In the genomic region with DNA sequence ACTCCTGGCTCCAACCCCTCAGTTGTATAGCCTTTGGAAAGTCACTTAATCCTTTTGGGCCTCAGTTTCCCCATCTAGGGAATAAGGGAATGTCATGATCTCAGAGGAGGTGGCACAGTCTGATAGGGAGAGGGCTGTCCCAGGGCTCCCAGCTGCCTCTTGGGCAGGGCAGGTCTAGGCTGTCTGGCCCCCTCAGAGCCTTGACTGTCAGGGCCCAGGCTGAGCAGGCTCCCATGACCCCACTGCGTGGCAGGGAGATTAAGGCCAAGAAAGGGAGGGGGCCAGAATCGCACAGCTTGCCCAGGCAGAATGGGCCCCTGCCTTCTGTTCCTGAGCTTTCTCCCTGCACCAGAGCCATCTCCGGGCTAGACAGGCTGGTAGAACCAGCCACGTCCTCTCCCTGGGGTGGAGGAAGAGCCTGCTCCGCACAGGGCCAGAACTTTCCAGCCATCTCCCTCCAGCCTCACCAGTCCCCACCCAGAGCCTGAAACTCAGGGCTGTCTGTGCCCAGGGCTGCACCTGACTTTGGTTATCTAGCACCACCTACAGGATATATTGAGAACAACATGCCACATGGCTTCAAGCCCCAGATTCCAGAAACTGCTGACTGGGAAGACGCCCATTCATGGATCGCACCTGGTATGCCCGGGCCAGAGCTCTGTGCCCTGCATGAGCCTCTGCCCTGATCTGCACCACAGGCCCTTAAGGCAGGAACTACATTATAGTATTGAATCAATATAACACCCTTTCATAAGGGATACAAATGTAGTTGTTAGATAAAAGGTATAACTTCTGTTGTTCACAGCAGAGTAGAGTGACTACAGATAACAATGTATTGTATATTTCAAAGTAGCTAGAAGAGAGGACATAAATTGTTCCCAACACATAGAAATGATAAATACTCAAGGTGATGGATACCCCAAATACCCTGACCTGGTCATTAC, we compare ENCODE assay signal across 1 cellular context.
TF ChIP-seq lines count a peak whose summit lies in the region.

No MANE protein-coding gene starts in this region.

TF ChIP-seq in K562, 482 proteins besides CTCF, POLR2A, EP300 and RAD21 (continued from another document and continues in another):
- TF ChIP-seq, protein P1, sequence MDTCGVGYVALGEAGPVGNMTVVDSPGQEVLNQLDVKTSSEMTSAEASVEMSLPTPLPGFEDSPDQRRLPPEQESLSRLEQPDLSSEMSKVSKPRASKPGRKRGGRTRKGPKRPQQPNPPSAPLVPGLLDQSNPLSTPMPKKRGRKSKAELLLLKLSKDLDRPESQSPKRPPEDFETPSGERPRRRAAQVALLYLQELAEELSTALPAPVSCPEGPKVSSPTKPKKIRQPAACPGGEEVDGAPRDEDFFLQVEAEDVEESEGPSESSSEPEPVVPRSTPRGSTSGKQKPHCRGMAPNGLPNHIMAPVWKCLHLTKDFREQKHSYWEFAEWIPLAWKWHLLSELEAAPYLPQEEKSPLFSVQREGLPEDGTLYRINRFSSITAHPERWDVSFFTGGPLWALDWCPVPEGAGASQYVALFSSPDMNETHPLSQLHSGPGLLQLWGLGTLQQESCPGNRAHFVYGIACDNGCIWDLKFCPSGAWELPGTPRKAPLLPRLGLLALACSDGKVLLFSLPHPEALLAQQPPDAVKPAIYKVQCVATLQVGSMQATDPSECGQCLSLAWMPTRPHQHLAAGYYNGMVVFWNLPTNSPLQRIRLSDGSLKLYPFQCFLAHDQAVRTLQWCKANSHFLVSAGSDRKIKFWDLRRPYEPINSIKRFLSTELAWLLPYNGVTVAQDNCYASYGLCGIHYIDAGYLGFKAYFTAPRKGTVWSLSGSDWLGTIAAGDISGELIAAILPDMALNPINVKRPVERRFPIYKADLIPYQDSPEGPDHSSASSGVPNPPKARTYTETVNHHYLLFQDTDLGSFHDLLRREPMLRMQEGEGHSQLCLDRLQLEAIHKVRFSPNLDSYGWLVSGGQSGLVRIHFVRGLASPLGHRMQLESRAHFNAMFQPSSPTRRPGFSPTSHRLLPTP (IDR thresholded peaks at IDR 0.05; ENCODE audit: borderline replicate concordance, extremely low read depth, insufficient read length): no peak
- no peak for TF ChIP-seq ZNF24 (IDR thresholded peaks at IDR 0.05)
- no peak for TF ChIP-seq TCF7L2 (IDR thresholded peaks at IDR 0.05; ENCODE audit: low read depth, low read length)
- no peak for TF ChIP-seq HIVEP1 (CRISPR knock-in tag; IDR thresholded peaks at IDR 0.05)
- no peak for TF ChIP-seq ZNF644 (tag; IDR thresholded peaks at IDR 0.05; ENCODE audit: low read depth)
- no peak for TF ChIP-seq ZFP1 (CRISPR knock-in tag; IDR thresholded peaks at IDR 0.05)
- TF ChIP-seq HMGN3 (IDR thresholded peaks at IDR 0.05; ENCODE audit: borderline replicate concordance, extremely low read depth, insufficient read length, low read depth, low read length): no peak
- no peak for TF ChIP-seq JUN (IDR thresholded peaks at IDR 0.05; ENCODE audit: borderline replicate concordance, low read depth, low read length)
- TF ChIP-seq JUN (CRISPR knock-in tag; IDR thresholded peaks at IDR 0.05; ENCODE audit: borderline replicate concordance): no peak
- TF ChIP-seq HNRNPH1 (optimal IDR thresholded peaks at IDR 0.05; ENCODE audit: low read depth, low read length): no peak
- peak; percentile 94 for TF ChIP-seq C11orf30 (IDR thresholded peaks at IDR 0.05; ENCODE audit: low read depth)
- no peak for TF ChIP-seq ZFP30 (CRISPR knock-in tag; IDR thresholded peaks at IDR 0.05; ENCODE audit: borderline replicate concordance)
- TF ChIP-seq POLR2G (IDR thresholded peaks at IDR 0.05; ENCODE audit: low read depth, low read length): no peak
- TF ChIP-seq ZNF316 (IDR thresholded peaks at IDR 0.05): peak; percentile 96
- no peak for TF ChIP-seq DNMT1 (IDR thresholded peaks at IDR 0.05)
- no peak for TF ChIP-seq MBD2 (IDR thresholded peaks at IDR 0.05; ENCODE audit: borderline replicate concordance, low read depth)
- peak in 1 of 2 experiments; percentile 82; a peak in 3 of 4 replicates for TF ChIP-seq MAZ (CRISPR knock-in tag; conservative IDR thresholded peaks at IDR 0.05 in 1 of 2, IDR thresholded peaks at IDR 0.05 in 1 of 2)
- TF ChIP-seq ZNF830 (CRISPR knock-in tag; IDR thresholded peaks at IDR 0.05): no peak
- TF ChIP-seq, protein P2, sequence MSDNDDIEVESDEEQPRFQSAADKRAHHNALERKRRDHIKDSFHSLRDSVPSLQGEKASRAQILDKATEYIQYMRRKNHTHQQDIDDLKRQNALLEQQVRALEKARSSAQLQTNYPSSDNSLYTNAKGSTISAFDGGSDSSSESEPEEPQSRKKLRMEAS (CRISPR knock-in tag; IDR thresholded peaks at IDR 0.05): peak; percentile 72; the same call in 1 of the 2 replicates
- 0 out of 4 replicates have a peak, but pooled peaks have one; percentile 11 to 24 for TF ChIP-seq NRF1 (conservative IDR thresholded peaks at IDR 0.05 in 1 of 2, IDR thresholded peaks at IDR 0.05 in 1 of 2)
- TF ChIP-seq POLR2AphosphoS5 (IDR thresholded peaks at IDR 0.05; ENCODE audit: control insufficient read depth, insufficient read depth, low read depth, low read length): no peak
- TF ChIP-seq, protein P3, sequence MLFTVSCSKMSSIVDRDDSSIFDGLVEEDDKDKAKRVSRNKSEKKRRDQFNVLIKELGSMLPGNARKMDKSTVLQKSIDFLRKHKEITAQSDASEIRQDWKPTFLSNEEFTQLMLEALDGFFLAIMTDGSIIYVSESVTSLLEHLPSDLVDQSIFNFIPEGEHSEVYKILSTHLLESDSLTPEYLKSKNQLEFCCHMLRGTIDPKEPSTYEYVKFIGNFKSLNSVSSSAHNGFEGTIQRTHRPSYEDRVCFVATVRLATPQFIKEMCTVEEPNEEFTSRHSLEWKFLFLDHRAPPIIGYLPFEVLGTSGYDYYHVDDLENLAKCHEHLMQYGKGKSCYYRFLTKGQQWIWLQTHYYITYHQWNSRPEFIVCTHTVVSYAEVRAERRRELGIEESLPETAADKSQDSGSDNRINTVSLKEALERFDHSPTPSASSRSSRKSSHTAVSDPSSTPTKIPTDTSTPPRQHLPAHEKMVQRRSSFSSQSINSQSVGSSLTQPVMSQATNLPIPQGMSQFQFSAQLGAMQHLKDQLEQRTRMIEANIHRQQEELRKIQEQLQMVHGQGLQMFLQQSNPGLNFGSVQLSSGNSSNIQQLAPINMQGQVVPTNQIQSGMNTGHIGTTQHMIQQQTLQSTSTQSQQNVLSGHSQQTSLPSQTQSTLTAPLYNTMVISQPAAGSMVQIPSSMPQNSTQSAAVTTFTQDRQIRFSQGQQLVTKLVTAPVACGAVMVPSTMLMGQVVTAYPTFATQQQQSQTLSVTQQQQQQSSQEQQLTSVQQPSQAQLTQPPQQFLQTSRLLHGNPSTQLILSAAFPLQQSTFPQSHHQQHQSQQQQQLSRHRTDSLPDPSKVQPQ (CRISPR knock-in tag; IDR thresholded peaks at IDR 0.05; ENCODE audit: borderline replicate concordance): no peak
- no peak for TF ChIP-seq BRCA1 (IDR thresholded peaks at IDR 0.05)
- no peak for TF ChIP-seq BRCA1 (CRISPR knock-in tag; IDR thresholded peaks at IDR 0.05)
- TF ChIP-seq, protein P4, sequence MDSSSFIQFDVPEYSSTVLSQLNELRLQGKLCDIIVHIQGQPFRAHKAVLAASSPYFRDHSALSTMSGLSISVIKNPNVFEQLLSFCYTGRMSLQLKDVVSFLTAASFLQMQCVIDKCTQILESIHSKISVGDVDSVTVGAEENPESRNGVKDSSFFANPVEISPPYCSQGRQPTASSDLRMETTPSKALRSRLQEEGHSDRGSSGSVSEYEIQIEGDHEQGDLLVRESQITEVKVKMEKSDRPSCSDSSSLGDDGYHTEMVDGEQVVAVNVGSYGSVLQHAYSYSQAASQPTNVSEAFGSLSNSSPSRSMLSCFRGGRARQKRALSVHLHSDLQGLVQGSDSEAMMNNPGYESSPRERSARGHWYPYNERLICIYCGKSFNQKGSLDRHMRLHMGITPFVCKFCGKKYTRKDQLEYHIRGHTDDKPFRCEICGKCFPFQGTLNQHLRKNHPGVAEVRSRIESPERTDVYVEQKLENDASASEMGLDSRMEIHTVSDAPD (CRISPR knock-in tag; IDR thresholded peaks at IDR 0.05): no peak
- no peak for TF ChIP-seq MEF2D (tag; conservative IDR thresholded peaks at IDR 0.05; ENCODE audit: low read depth)
- TF ChIP-seq NCOA2 (IDR thresholded peaks at IDR 0.05; ENCODE audit: partially characterized antibody in 2 of 2): no peak
- no peak for TF ChIP-seq XRCC5 (IDR thresholded peaks at IDR 0.05; ENCODE audit: low read depth, low read length)
- no peak for TF ChIP-seq ZKSCAN3 (CRISPR knock-in tag; IDR thresholded peaks at IDR 0.05)
- TF ChIP-seq KDM5B (IDR thresholded peaks at IDR 0.05; ENCODE audit: insufficient replicate concordance, low read depth, low read length): no peak
- no peak for TF ChIP-seq MYBL2 (IDR thresholded peaks at IDR 0.05; ENCODE audit: low read depth)
- TF ChIP-seq MYBL2 (CRISPR knock-in tag; IDR thresholded peaks at IDR 0.05; ENCODE audit: borderline replicate concordance): no peak
- no peak for TF ChIP-seq NR1H2 (CRISPR knock-in tag; IDR thresholded peaks at IDR 0.05)
- TF ChIP-seq ZC3H11A (IDR thresholded peaks at IDR 0.05; ENCODE audit: low read depth, low read length): no peak
- no peak for TF ChIP-seq PHTF2 (CRISPR knock-in tag; IDR thresholded peaks at IDR 0.05)
- no peak for TF ChIP-seq LCOR (CRISPR knock-in tag; IDR thresholded peaks at IDR 0.05)
- TF ChIP-seq NR2C2 (CRISPR knock-in tag; IDR thresholded peaks at IDR 0.05): no peak
- 0 out of 2 replicates have a peak, but pooled peaks have one; percentile 17 for TF ChIP-seq NR2C2 (tag; IDR thresholded peaks at IDR 0.05)
- TF ChIP-seq IRF2 (CRISPR knock-in tag; IDR thresholded peaks at IDR 0.05): no peak
- TF ChIP-seq, protein P5, sequence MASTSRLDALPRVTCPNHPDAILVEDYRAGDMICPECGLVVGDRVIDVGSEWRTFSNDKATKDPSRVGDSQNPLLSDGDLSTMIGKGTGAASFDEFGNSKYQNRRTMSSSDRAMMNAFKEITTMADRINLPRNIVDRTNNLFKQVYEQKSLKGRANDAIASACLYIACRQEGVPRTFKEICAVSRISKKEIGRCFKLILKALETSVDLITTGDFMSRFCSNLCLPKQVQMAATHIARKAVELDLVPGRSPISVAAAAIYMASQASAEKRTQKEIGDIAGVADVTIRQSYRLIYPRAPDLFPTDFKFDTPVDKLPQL (IDR thresholded peaks at IDR 0.05; ENCODE audit: extremely low read depth, insufficient read length): no peak
- TF ChIP-seq RNF2 (IDR thresholded peaks at IDR 0.05): no peak
- TF ChIP-seq, protein P6, sequence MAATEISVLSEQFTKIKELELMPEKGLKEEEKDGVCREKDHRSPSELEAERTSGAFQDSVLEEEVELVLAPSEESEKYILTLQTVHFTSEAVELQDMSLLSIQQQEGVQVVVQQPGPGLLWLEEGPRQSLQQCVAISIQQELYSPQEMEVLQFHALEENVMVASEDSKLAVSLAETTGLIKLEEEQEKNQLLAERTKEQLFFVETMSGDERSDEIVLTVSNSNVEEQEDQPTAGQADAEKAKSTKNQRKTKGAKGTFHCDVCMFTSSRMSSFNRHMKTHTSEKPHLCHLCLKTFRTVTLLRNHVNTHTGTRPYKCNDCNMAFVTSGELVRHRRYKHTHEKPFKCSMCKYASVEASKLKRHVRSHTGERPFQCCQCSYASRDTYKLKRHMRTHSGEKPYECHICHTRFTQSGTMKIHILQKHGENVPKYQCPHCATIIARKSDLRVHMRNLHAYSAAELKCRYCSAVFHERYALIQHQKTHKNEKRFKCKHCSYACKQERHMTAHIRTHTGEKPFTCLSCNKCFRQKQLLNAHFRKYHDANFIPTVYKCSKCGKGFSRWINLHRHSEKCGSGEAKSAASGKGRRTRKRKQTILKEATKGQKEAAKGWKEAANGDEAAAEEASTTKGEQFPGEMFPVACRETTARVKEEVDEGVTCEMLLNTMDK (IDR thresholded peaks at IDR 0.05; ENCODE audit: borderline replicate concordance, insufficient read depth, low read depth, low read length, poor library complexity, severe bottlenecking): no peak
- no peak for TF ChIP-seq SAFB2 (IDR thresholded peaks at IDR 0.05; ENCODE audit: borderline replicate concordance, low read depth, low read length, severe bottlenecking)
- TF ChIP-seq KLF10 (CRISPR knock-in tag; IDR thresholded peaks at IDR 0.05): no peak
- no peak for TF ChIP-seq HEY1 (CRISPR knock-in tag; IDR thresholded peaks at IDR 0.05; ENCODE audit: borderline replicate concordance)
- TF ChIP-seq SNIP1 (IDR thresholded peaks at IDR 0.05; ENCODE audit: low read depth): no peak
- TF ChIP-seq NR2C1 (IDR thresholded peaks at IDR 0.05): no peak
- TF ChIP-seq NR2C1 (tag; IDR thresholded peaks at IDR 0.05): no peak
- TF ChIP-seq ZNF696 (CRISPR knock-in tag; conservative IDR thresholded peaks at IDR 0.05): no peak
- TF ChIP-seq ZNF3 (CRISPR knock-in tag; IDR thresholded peaks at IDR 0.05): no peak
- TF ChIP-seq, protein P7, sequence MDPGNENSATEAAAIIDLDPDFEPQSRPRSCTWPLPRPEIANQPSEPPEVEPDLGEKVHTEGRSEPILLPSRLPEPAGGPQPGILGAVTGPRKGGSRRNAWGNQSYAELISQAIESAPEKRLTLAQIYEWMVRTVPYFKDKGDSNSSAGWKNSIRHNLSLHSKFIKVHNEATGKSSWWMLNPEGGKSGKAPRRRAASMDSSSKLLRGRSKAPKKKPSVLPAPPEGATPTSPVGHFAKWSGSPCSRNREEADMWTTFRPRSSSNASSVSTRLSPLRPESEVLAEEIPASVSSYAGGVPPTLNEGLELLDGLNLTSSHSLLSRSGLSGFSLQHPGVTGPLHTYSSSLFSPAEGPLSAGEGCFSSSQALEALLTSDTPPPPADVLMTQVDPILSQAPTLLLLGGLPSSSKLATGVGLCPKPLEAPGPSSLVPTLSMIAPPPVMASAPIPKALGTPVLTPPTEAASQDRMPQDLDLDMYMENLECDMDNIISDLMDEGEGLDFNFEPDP (CRISPR knock-in tag; IDR thresholded peaks at IDR 0.05): no peak
- TF ChIP-seq CSDE1 (IDR thresholded peaks at IDR 0.05): no peak
- no peak for TF ChIP-seq NCOR1 (IDR thresholded peaks at IDR 0.05)
- peak; percentile 33 for TF ChIP-seq TBP (optimal IDR thresholded peaks at IDR 0.05; ENCODE audit: low read depth, low read length)
- TF ChIP-seq, protein P8, sequence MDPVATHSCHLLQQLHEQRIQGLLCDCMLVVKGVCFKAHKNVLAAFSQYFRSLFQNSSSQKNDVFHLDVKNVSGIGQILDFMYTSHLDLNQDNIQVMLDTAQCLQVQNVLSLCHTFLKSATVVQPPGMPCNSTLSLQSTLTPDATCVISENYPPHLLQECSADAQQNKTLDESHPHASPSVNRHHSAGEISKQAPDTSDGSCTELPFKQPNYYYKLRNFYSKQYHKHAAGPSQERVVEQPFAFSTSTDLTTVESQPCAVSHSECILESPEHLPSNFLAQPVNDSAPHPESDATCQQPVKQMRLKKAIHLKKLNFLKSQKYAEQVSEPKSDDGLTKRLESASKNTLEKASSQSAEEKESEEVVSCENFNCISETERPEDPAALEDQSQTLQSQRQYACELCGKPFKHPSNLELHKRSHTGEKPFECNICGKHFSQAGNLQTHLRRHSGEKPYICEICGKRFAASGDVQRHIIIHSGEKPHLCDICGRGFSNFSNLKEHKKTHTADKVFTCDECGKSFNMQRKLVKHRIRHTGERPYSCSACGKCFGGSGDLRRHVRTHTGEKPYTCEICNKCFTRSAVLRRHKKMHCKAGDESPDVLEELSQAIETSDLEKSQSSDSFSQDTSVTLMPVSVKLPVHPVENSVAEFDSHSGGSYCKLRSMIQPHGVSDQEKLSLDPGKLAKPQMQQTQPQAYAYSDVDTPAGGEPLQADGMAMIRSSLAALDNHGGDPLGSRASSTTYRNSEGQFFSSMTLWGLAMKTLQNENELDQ (CRISPR knock-in tag; IDR thresholded peaks at IDR 0.05; ENCODE audit: borderline replicate concordance): no peak
